ENCODE assay signal across 8 cellular contexts in the genomic region with DNA sequence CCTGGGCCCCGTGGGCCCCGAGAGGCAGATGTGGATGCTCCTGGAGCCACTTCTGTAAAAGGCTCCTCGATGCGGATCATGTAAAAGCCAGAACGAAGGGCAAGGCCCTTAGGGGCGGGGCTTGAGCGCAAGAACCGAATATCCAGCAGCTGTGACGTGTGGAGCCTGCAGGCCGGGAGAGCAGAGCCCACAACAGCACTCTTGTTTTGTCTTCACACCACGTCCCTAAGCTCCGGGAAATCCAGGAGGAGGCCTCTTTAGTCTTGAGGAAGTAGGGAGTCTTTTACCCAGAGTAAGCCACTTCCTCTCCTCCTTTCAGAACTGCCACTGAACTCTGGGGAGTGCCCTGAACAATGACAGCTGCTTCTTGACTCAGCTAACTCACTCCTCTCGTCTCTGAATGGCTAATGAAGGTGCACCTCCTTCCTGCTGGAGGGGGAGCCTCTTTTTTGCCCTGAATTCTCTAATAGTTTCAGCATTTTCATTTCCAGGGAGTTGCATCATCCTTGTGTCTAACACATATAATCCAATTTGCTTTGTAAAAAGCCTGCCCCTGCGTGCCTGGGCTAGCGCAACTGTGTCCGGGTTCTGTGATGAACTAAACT. TPM values are rescaled to one million over a fixed set of nuclear protein-coding genes. Genes with fewer than 3 reads are reported as not detected.
A peak's percentile ranks its signal among the peaks of the same experiment; 100 is the strongest.
DNase-seq lines count a peak whose midpoint lies in the region; ATAC-seq and TF ChIP-seq lines count a peak whose summit lies in the region.

No MANE protein-coding gene starts in this region.

- H3K4me3 ChIP-seq in colonic mucosa = no peak overlapping the region
- H3K4me3 ChIP-seq in right lobe of liver = no peak overlapping the region

- intact Hi-C loops in colonic mucosa (cut with DNase I) = no loop called here
- intact Hi-C loops in right lobe of liver (cut with DNase I) = no loop called here

- H3K9ac ChIP-seq in colonic mucosa (ENCODE audit: low read depth in 2 of 2, low read length in 2 of 2) = peak overlapping the region; percentile 48 to 50

- DNase-seq in DMS53 (lab: John Stamatoyannopoulos, UW) = peak; percentile 86
- peak; percentile 86 for DNase-seq in HPDE6-E6E7 (ENCODE audit: extremely low spot score)
- DNase-seq in SK-N-DZ (ENCODE audit: low spot score) = peak; percentile 51
- peak; percentile 44 for DNase-seq in colonic mucosa
- no peak for DNase-seq in right lobe of liver
- peak; percentile 44 for DNase-seq in stimulated activated naive CD8-positive, alpha-beta T cell treated with anti-CD3 and anti-CD28 coated beads, Interleukin-15, Interleukin-2, amounts not matched to agents 100 U/mL and 50 U/mL, for 24 hours
- no peak for DNase-seq in NCI-H2081 treated with DMSO at 0.1 percent for 48 hours (lab: John Stamatoyannopoulos, UW)

- no peak for TF ChIP-seq POLR2A in right lobe of liver (IDR thresholded peaks at IDR 0.05)

- WGBS in right lobe of liver (ENCODE audit: insufficient coverage, low coverage, low lambda C conversion rate, missing lambda C conversion rate) = 53% methylated on average over 10 of the region's 16 CpGs

- H3K27me3 ChIP-seq in colonic mucosa (no peaks in the 10 kb centered on the region), right lobe of liver (no peaks in the 10 kb centered on the region)

- ATAC-seq in right lobe of liver = peak; percentile 72 to 84 (median 79)
- peak; percentile 77 for ATAC-seq in stimulated activated naive CD8-positive, alpha-beta T cell treated with anti-CD3 and anti-CD28 coated beads, Interleukin-15, Interleukin-2, amounts not matched to agents 100 U/mL and 50 U/mL, for 24 hours
- ATAC-seq in HG03457 (IDR thresholded peaks at IDR 0.05; ENCODE audit: unreplicated experiment) = no peak

- peak overlapping the region; percentile 60 for H3K27ac ChIP-seq in colonic mucosa
- peak overlapping the region; percentile 34 to 47 (median 44) for H3K27ac ChIP-seq in right lobe of liver

- H3K9me3 ChIP-seq in colonic mucosa (no peaks in the 10 kb centered on the region), right lobe of liver (no peaks in the 10 kb centered on the region)

- H3K4me1 ChIP-seq in colonic mucosa = no peaks in the 10 kb centered on the region
- H3K4me1 ChIP-seq in right lobe of liver = peaks cover 0 to 6% (median 2%) of the 10 kb centered on the region in 4 donors

- H3K36me3 ChIP-seq in colonic mucosa (no peaks in the 10 kb centered on the region), right lobe of liver (peaks cover 0 to 28% (median 6%) of the 10 kb centered on the region in 4 donors)

- TF ChIP-seq CTCF in colonic mucosa (IDR thresholded peaks at IDR 0.05) (no peak), right lobe of liver (IDR thresholded peaks at IDR 0.05) (no peak)

RNA-seq across cellular contexts. Expression of a gene that starts 12.5 kb away (rescaled TPM):
- 24.6 and 28.3 TPM in 2 replicates for polyA plus RNA-seq in SK-N-DZ (2014; cell fraction: cytosol; rRNA removed)
- polyA plus RNA-seq in SK-N-DZ (2014; cell fraction: nucleus; rRNA removed) = 30.6 and 40.3 TPM in 2 replicates
- 10 to 100 TPM; 13.2 to 27.9 TPM for total RNA-seq in colonic mucosa
- 10 to 100 TPM in 4 of 6 experiments, 1 to 10 TPM in 2; 6.6 to 11.7 (median 10.4) TPM for total RNA-seq in right lobe of liver

RNA-seq across cellular contexts. Expression of a gene that starts 23.1 kb away (rescaled TPM):
- polyA plus RNA-seq in SK-N-DZ (2014; cell fraction: cytosol; rRNA removed) = 1.1 and 2.8 TPM in 2 replicates
- polyA plus RNA-seq in SK-N-DZ (2014; cell fraction: nucleus; rRNA removed) = 0.47 and 3.0 TPM in 2 replicates
- total RNA-seq in colonic mucosa (1 to 10 TPM in 1 of 2 donors, under 1 TPM in 1; 0.62 to 1.8 TPM), right lobe of liver (1 to 10 TPM in 3 of 6 experiments, under 1 TPM in 3; 0.75 to 1.5 (median 1.1) TPM)

Comparison
In these comparisons a context has a peak if more than half of its experiments do, and no peak if none do; other contexts are left out.
1. DNase-seq: peak in DMS53 (single experiment), HPDE6-E6E7 (single experiment), SK-N-DZ (single experiment), colonic mucosa (single experiment) and stimulated activated naive CD8-positive, alpha-beta T cell treated with anti-CD3 and anti-CD28 coated beads, Interleukin-15, Interleukin-2, amounts not matched to agents 100 U/mL and 50 U/mL, for 24 hours (single experiment); none in right lobe of liver (0 of 3) and NCI-H2081 treated with DMSO at 0.1 percent for 48 hours (single experiment).